8 cellular contexts compared by ENCODE assay signal in the genomic region with DNA sequence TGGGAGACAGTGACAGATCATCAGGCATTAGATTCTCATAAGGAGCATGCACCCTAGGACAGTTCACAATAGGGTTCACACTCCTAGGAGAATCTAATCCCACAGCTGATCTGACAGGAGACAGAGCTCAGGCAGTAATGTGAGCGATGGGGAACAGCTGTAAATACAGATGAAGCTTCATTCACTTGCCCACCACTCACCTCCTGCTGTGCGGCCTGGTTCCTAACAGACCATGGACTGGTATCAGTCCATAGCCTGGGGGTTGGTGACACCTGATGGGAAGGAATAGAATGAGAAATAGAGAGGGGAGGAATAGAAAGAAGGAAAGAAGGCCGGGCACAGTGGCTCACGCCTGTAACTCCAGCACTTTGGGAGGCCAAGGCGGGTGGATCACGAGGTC.
"Had no signal": no experiment of that assay in that cellular context is flagged by ENCODE, and none has a peak within 500 bp of the region (broad histone marks: within the 10 kb centered on the region; RNA-seq: fewer than 3 reads in every experiment).

No MANE protein-coding gene starts in this region.

- H3K36me3 ChIP-seq: HAP-1 had no signal

- H3K27ac ChIP-seq: GM23248 had no signal

- H3K4me1 ChIP-seq: HAP-1 had no signal

- H3K4me3 ChIP-seq: GM23248, GM23338, HAP-1 had no signal

- H3K27ac Mint-ChIP-seq: GM23338, H9, HFFc6 had no signal

- H3K9me3 ChIP-seq: HAP-1 had no signal

- H3K4me3 Mint-ChIP-seq: GM23338, H9, HFFc6 had no signal

- DNase-seq: GM23248, GOT3, H7, H9, HCEC 1CT, HFFc6 had no signal

- H3K4me2 ChIP-seq: GM23338 had no signal

- H3K9ac ChIP-seq: GM23248 had no signal

- H2AFZ ChIP-seq: GM23248, GM23338 had no signal

- H3K4me1 Mint-ChIP-seq: GM23338, H9 had no signal
